27 cellular contexts compared by ENCODE assay signal in the genomic region with DNA sequence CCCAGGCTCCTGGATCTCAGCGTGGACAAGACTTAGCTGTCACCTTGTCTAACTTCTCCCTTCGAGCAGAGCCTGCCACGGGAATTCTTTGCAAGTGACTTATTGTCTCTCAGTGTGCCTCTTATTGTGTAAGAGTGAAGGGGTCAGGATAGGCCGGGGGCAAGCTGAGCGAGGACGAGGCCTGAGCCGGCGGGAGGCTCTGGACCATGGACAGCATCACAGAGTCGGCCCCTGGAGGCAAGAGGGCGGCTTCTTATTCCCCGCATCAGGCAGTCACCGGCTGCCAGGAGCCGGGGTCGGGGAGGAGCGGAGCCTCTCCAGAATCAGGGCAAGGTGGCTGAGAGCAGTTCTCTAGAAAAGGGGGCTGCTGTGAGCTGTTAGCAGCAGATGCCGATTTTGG.
DNase-seq lines count a peak whose midpoint lies in the region; ATAC-seq and TF ChIP-seq lines count a peak whose summit lies in the region.
"Had no signal": no experiment of that assay in that cellular context is flagged by ENCODE, and none has a peak within 500 bp of the region (broad histone marks: within the 10 kb centered on the region; RNA-seq: fewer than 3 reads in every experiment).

No MANE protein-coding gene starts in this region.

- peak overlapping the region; percentile 95 for H3K4me2 ChIP-seq in BLaER1
- 0 out of 2 replicates have a peak overlapping the region, but pooled peaks have one; percentile 36 for H3K4me2 ChIP-seq in OCI-LY3 (ENCODE audit: low read length)
- H3K4me2 ChIP-seq in neural progenitor cell = peak overlapping the region; percentile 64
- H3K4me2 ChIP-seq: A549, PC-9 had no signal

- ATAC-seq in HG02610 (IDR thresholded peaks at IDR 0.05; ENCODE audit: unreplicated experiment) = no peak
- no peak for ATAC-seq in GM19397 (IDR thresholded peaks at IDR 0.05; ENCODE audit: unreplicated experiment)
- ATAC-seq: A549; effector memory CD8-positive, alpha-beta T cell; heart right ventricle; left colon had no signal

- no peak overlapping the region for H3K9ac ChIP-seq in BLaER1
- H3K9ac ChIP-seq in OCI-LY3 (ENCODE audit: low read length) = no peak overlapping the region
- no peak overlapping the region for H3K9ac ChIP-seq in neural progenitor cell

- H3K27ac Mint-ChIP-seq in neural progenitor cell = peak overlapping the region; percentile 62
- H3K27ac Mint-ChIP-seq: activated CD4-positive, alpha-beta memory T cell treated with anti-CD3 and anti-CD28 coated beads, Interleukin-2, amount 10 ng/mL, durations not matched to agents 7 days and 5 days; activated naive CD4-positive, alpha-beta T cell treated with anti-CD3 and anti-CD28 coated beads, Interleukin-2, amount 50 U/mL, for 24 hours; stimulated activated naive CD8-positive, alpha-beta T cell treated with anti-CD3 and anti-CD28 coated beads, Interleukin-15, Interleukin-2, amounts not matched to agents 100 ng/mL and 50 ng/mL, for 24 hours had no signal

- H3K4me3 Mint-ChIP-seq in neural progenitor cell = peak overlapping the region; percentile 11
- H3K4me3 Mint-ChIP-seq: activated CD4-positive, alpha-beta memory T cell treated with anti-CD3 and anti-CD28 coated beads, Interleukin-2, amount 10 ng/mL, durations not matched to agents 7 days and 5 days; activated naive CD4-positive, alpha-beta T cell treated with anti-CD3 and anti-CD28 coated beads, Interleukin-2, amount 50 U/mL, for 24 hours; effector memory CD8-positive, alpha-beta T cell; stimulated activated naive CD8-positive, alpha-beta T cell treated with anti-CD3 and anti-CD28 coated beads, Interleukin-15, Interleukin-2, amounts not matched to agents 100 ng/mL and 50 ng/mL, for 24 hours had no signal

- H3K9me3 Mint-ChIP-seq in neural progenitor cell = no peaks in the 10 kb centered on the region
- H3K9me3 Mint-ChIP-seq: activated CD4-positive, alpha-beta memory T cell treated with anti-CD3 and anti-CD28 coated beads, Interleukin-2, amount 10 ng/mL, durations not matched to agents 7 days and 5 days; activated naive CD4-positive, alpha-beta T cell treated with anti-CD3 and anti-CD28 coated beads, Interleukin-2, amount 50 U/mL, for 24 hours; effector memory CD8-positive, alpha-beta T cell; stimulated activated naive CD8-positive, alpha-beta T cell treated with anti-CD3 and anti-CD28 coated beads, Interleukin-15, Interleukin-2, amounts not matched to agents 100 ng/mL and 50 ng/mL, for 24 hours had no signal

- no peaks in the 10 kb centered on the region for H3K79me2 ChIP-seq in OCI-LY3 (ENCODE audit: low read length)
- no peaks in the 10 kb centered on the region for H3K79me2 ChIP-seq in neural progenitor cell (ENCODE audit: low read depth)

- TF ChIP-seq CTCF in OCI-LY3 (IDR thresholded peaks at IDR 0.05; ENCODE audit: low read depth, low read length) = no peak
- no peak for TF ChIP-seq CTCF in neural progenitor cell (IDR thresholded peaks at IDR 0.05)

- DNase-seq in neural progenitor cell (ENCODE audit: low spot score) (peak; percentile 84), superior temporal gyrus (ENCODE audit: extremely low spot score) (no peak), NCI-H345 (lab: John Stamatoyannopoulos, UW) (no peak)
- DNase-seq: activated CD4-positive, alpha-beta memory T cell treated with anti-CD3 and anti-CD28 coated beads, Interleukin-2, amount 10 ng/mL, durations not matched to agents 7 days and 5 days; activated CD4-positive, alpha-beta T cell treated with anti-CD3 and anti-CD28 coated beads for 1 hour; activated CD8-positive, alpha-beta memory T cell treated with anti-CD3 and anti-CD28 coated beads, Interleukin-2, amount 50 U/mL, for 48 hours; amygdala; colonic mucosa; DMS153; effector memory CD8-positive, alpha-beta T cell; foreskin fibroblast; HCEC 1CT; heart right ventricle; left colon; NCI-H510A treated with DMSO at 0.1 percent for 48 hours; nucleus accumbens; PC-9; SHP77 had no signal

- 31 to 38% methylated on average over 16 of the region's 16 CpGs for WGBS in ectodermal cell, 2 experiments

- H4K20me1 ChIP-seq in BLaER1 (no peaks in the 10 kb centered on the region), OCI-LY3 (ENCODE audit: insufficient read depth, low read length) (no peaks in the 10 kb centered on the region), neural progenitor cell (ENCODE audit: low read depth) (no peaks in the 10 kb centered on the region)

- peaks cover 10% of the 10 kb centered on the region for H3K27me3 Mint-ChIP-seq in neural progenitor cell (ENCODE audit: insufficient read depth, low read depth)
- H3K27me3 Mint-ChIP-seq: activated naive CD4-positive, alpha-beta T cell treated with anti-CD3 and anti-CD28 coated beads, Interleukin-2, amount 50 U/mL, for 24 hours had no signal

- peaks cover 37% of the 10 kb centered on the region for H3F3A ChIP-seq in neural progenitor cell (ENCODE audit: low read depth)

- peaks cover 68% of the 10 kb centered on the region for H3K4me1 ChIP-seq in BLaER1
- H3K4me1 ChIP-seq in OCI-LY3 (ENCODE audit: low read length) = peaks cover 7% of the 10 kb centered on the region
- H3K4me1 ChIP-seq in ectodermal cell (ENCODE audit: control insufficient read depth, insufficient read depth, low read length) = peaks cover 32% of the 10 kb centered on the region
- peaks cover 45% of the 10 kb centered on the region for H3K4me1 ChIP-seq in neural progenitor cell
- H3K4me1 ChIP-seq: colonic mucosa had no signal

- H3K9me3 ChIP-seq in BLaER1 (no peaks in the 10 kb centered on the region), OCI-LY3 (ENCODE audit: insufficient read depth, low read length) (no peaks in the 10 kb centered on the region), ectodermal cell (ENCODE audit: control insufficient read depth, low read length) (no peaks in the 10 kb centered on the region), neural progenitor cell (ENCODE audit: low read depth) (no peaks in the 10 kb centered on the region)
- H3K9me3 ChIP-seq: A549, colonic mucosa, heart right ventricle, vagina had no signal

- H3K27ac ChIP-seq in BLaER1 = no peak overlapping the region
- H3K27ac ChIP-seq in OCI-LY3 (ENCODE audit: low read length) = no peak overlapping the region
- peak overlapping the region; percentile 60 for H3K27ac ChIP-seq in ectodermal cell (ENCODE audit: insufficient read depth, low read depth, low read length, poor library complexity, severe bottlenecking)
- H3K27ac ChIP-seq in neural progenitor cell = peak overlapping the region; percentile 66
- H3K27ac ChIP-seq: A549, colonic mucosa, heart right ventricle, PC-9, vagina had no signal

- H3K36me3 ChIP-seq in BLaER1 (no peaks in the 10 kb centered on the region), OCI-LY3 (replicated peaks; ENCODE audit: low read depth, low read length) (no peaks in the 10 kb centered on the region), ectodermal cell (ENCODE audit: control insufficient read depth, insufficient read depth, low read length) (no peaks in the 10 kb centered on the region), neural progenitor cell (no peaks in the 10 kb centered on the region)
- H3K36me3 ChIP-seq: colonic mucosa, heart right ventricle, vagina had no signal

- peaks cover 77% of the 10 kb centered on the region for H3K4me1 Mint-ChIP-seq in neural progenitor cell

- H2AFZ ChIP-seq in OCI-LY3 (ENCODE audit: low read depth, low read length) (peak overlapping the region; percentile 47; the same call in 1 of the 2 replicates), neural progenitor cell (replicated peaks) (no peak overlapping the region)
- H2AFZ ChIP-seq: PC-9 had no signal

- H3K4me3 ChIP-seq in BLaER1 (no peak overlapping the region), OCI-LY3 (ENCODE audit: low read length) (no peak overlapping the region), ectodermal cell (ENCODE audit: insufficient read depth, low read depth, low read length) (no peak overlapping the region), neural progenitor cell (no peak overlapping the region)
- H3K4me3 ChIP-seq: A549, colonic mucosa, heart right ventricle, PC-9, vagina had no signal

- H3K36me3 Mint-ChIP-seq in neural progenitor cell = no peaks in the 10 kb centered on the region
- H3K36me3 Mint-ChIP-seq: activated naive CD4-positive, alpha-beta T cell treated with anti-CD3 and anti-CD28 coated beads, Interleukin-2, amount 50 U/mL, for 24 hours had no signal

- no peaks in the 10 kb centered on the region for H3K27me3 ChIP-seq in BLaER1
- H3K27me3 ChIP-seq in OCI-LY3 (ENCODE audit: low read depth, low read length) = no peaks in the 10 kb centered on the region
- H3K27me3 ChIP-seq in ectodermal cell (ENCODE audit: control insufficient read depth, insufficient read depth, low read length, poor library complexity, severe bottlenecking) = no peaks in the 10 kb centered on the region
- no peaks in the 10 kb centered on the region for H3K27me3 ChIP-seq in neural progenitor cell
- H3K27me3 ChIP-seq: vagina had no signal

Comparison
In these comparisons a context has a peak if more than half of its experiments do, and no peak if none do; other contexts are left out.
1. H3K27ac ChIP-seq: peak in ectodermal cell (single experiment) and neural progenitor cell (single experiment); none in BLaER1 (single experiment) and OCI-LY3 (single experiment).
2. H3K4me2 ChIP-seq: peak in every context shown above with its lines; median percentile 95 in BLaER1; 64 in neural progenitor cell; 36 in OCI-LY3.